ENCODE assay signal across 10 cellular contexts in genomic region chrX:51456246-51456645, GRCh38.
"Had no signal": no experiment of that assay in that cellular context is flagged by ENCODE, and none has a peak within 500 bp of the region (broad histone marks: within the 10 kb centered on the region; RNA-seq: fewer than 3 reads in every experiment).

No MANE protein-coding gene starts in this region.

- H3K4me1 Mint-ChIP-seq: activated naive CD8-positive, alpha-beta T cell treated with anti-CD3 and anti-CD28 coated beads for 36 hours had no signal

- H3K36me3 ChIP-seq: esophagus muscularis mucosa, upper lobe of left lung had no signal

- H3K9me3 ChIP-seq: esophagus muscularis mucosa, upper lobe of left lung had no signal

- H3K9me3 Mint-ChIP-seq: activated naive CD8-positive, alpha-beta T cell treated with anti-CD3 and anti-CD28 coated beads for 36 hours; activated T-cell treated with anti-CD3 and anti-CD28 coated beads, Interleukin-2, amount 50 U/mL, for 24 hours; stimulated activated naive CD8-positive, alpha-beta T cell treated with anti-CD3 and anti-CD28 coated beads, Interleukin-15, Interleukin-2, amounts not matched to agents 100 ng/mL and 50 ng/mL, for 24 hours had no signal

- H3K27ac ChIP-seq: esophagus muscularis mucosa, upper lobe of left lung had no signal

- H3K27me3 ChIP-seq: esophagus muscularis mucosa, upper lobe of left lung had no signal

- H3K36me3 Mint-ChIP-seq: activated naive CD8-positive, alpha-beta T cell treated with anti-CD3 and anti-CD28 coated beads for 36 hours had no signal

- ATAC-seq: activated CD4-positive, CD25-positive, alpha-beta regulatory T cell treated with anti-CD3 and anti-CD28 coated beads, Interleukin-2, amount 50 U/mL, for 24 hours had no signal

- DNase-seq: activated gamma-delta T cell; activated naive CD8-positive, alpha-beta T cell treated with anti-CD3 and anti-CD28 coated beads for 36 hours; activated T-cell treated with anti-CD3 and anti-CD28 coated beads, Interleukin-2, amount 50 U/mL, for 24 hours; stimulated activated CD4-positive, alpha-beta T cell treated with anti-CD3 and anti-CD28 coated beads, Interleukin-2, amount 100 ng/mL, for 48 hours; T-helper 2 cell; upper lobe of left lung had no signal

- H3K4me3 ChIP-seq: esophagus muscularis mucosa, upper lobe of left lung had no signal

- H3K27ac Mint-ChIP-seq: activated naive CD8-positive, alpha-beta T cell treated with anti-CD3 and anti-CD28 coated beads for 36 hours; activated T-cell treated with anti-CD3 and anti-CD28 coated beads, Interleukin-2, amount 50 U/mL, for 24 hours; stimulated activated naive CD8-positive, alpha-beta T cell treated with anti-CD3 and anti-CD28 coated beads, Interleukin-15, Interleukin-2, amounts not matched to agents 100 ng/mL and 50 ng/mL, for 24 hours had no signal

- H3K4me1 ChIP-seq: esophagus muscularis mucosa, upper lobe of left lung had no signal

- H3K27me3 Mint-ChIP-seq: activated naive CD8-positive, alpha-beta T cell treated with anti-CD3 and anti-CD28 coated beads for 36 hours; stimulated activated naive CD8-positive, alpha-beta T cell treated with anti-CD3 and anti-CD28 coated beads, Interleukin-15, Interleukin-2, amounts not matched to agents 100 ng/mL and 50 ng/mL, for 24 hours had no signal

- H3K4me3 Mint-ChIP-seq: activated naive CD8-positive, alpha-beta T cell treated with anti-CD3 and anti-CD28 coated beads for 36 hours; activated T-cell treated with anti-CD3 and anti-CD28 coated beads, Interleukin-2, amount 50 U/mL, for 24 hours; neural crest cell; stimulated activated naive CD8-positive, alpha-beta T cell treated with anti-CD3 and anti-CD28 coated beads, Interleukin-15, Interleukin-2, amounts not matched to agents 100 ng/mL and 50 ng/mL, for 24 hours had no signal
